Comparison of ENCODE assay signal across 21 cellular contexts in genomic region chr3:178735032-178735674, GRCh38.
DNase-seq lines count a peak whose midpoint lies in the region; TF ChIP-seq lines count a peak whose summit lies in the region.
"Had no signal": no experiment of that assay in that cellular context is flagged by ENCODE, and none has a peak within 500 bp of the region (broad histone marks: within the 10 kb centered on the region; RNA-seq: fewer than 3 reads in every experiment).

No MANE protein-coding gene starts in this region.

- peak overlapping the region; percentile 53 for H4K8ac ChIP-seq in trophoblast cell (ENCODE audit: low read depth, low read length)

- peak overlapping the region; percentile 38 to 66 (median 62) for H3K27ac ChIP-seq in esophagus muscularis mucosa (replicated peaks in 1 of 4)
- peak overlapping the region; percentile 18 to 79 for H3K27ac ChIP-seq in right atrium auricular region
- H3K27ac ChIP-seq in trophoblast cell (ENCODE audit: low read depth, low read length), result peak overlapping the region; percentile 67
- no peak overlapping the region for H3K27ac ChIP-seq in brain microvascular endothelial cell
- H3K27ac ChIP-seq: A549, PC-9 had no signal

- no peak overlapping the region for H3K4me2 ChIP-seq in trophoblast cell (ENCODE audit: low read length)
- H3K4me2 ChIP-seq: A549, PC-9 had no signal

- in situ Hi-C loops in brain microvascular endothelial cell (cut with HindIII; ENCODE audit: low pct_ligation_motif_present, low sequenced_read_pairs), result no loop called here

- H3K4me1 ChIP-seq in esophagus muscularis mucosa (peaks cover 3 to 26% (median 17%) of the 10 kb centered on the region in 4 donors), right atrium auricular region (peaks cover 0 to 12% of the 10 kb centered on the region in 2 donors), trophoblast cell (ENCODE audit: control insufficient read depth in 1 of 2, insufficient read depth in 2 of 2, low read length in 2 of 2) (peaks cover 2 to 3% of the 10 kb centered on the region in 2 experiments)
- H3K4me1 ChIP-seq: A549, BE2C had no signal

- no peak for TF ChIP-seq POLR2A in esophagus muscularis mucosa (IDR thresholded peaks at IDR 0.05; ENCODE audit: low read depth)

- H3K9me3 ChIP-seq in esophagus muscularis mucosa (no peaks in the 10 kb centered on the region), right atrium auricular region (no peaks in the 10 kb centered on the region), trophoblast cell (ENCODE audit: insufficient read depth, low read depth, low read length) (no peaks in the 10 kb centered on the region)
- H3K9me3 ChIP-seq: A549, BE2C had no signal

- no peak overlapping the region for H3K4me3 ChIP-seq in esophagus muscularis mucosa
- no peak overlapping the region for H3K4me3 ChIP-seq in right atrium auricular region
- no peak overlapping the region for H3K4me3 ChIP-seq in trophoblast cell (ENCODE audit: low read depth, low read length)
- no peak overlapping the region for H3K4me3 ChIP-seq in brain microvascular endothelial cell (ENCODE audit: low read depth, low read length)
- H3K4me3 ChIP-seq: A549, PC-9 had no signal

- H4K91ac ChIP-seq in trophoblast cell (ENCODE audit: low read depth, low read length), result peak overlapping the region; percentile 79

- H3K36me3 ChIP-seq in esophagus muscularis mucosa, result no peaks in the 10 kb centered on the region
- H3K36me3 ChIP-seq in right atrium auricular region, result no peaks in the 10 kb centered on the region
- H3K36me3 ChIP-seq in trophoblast cell (ENCODE audit: control insufficient read depth in 1 of 2, insufficient read depth in 2 of 2, low read length in 2 of 2), result no peaks in the 10 kb centered on the region
- no peaks in the 10 kb centered on the region for H3K36me3 ChIP-seq in brain microvascular endothelial cell (replicated peaks)
- H3K36me3 ChIP-seq: BE2C had no signal

- H3K18ac ChIP-seq in trophoblast cell (ENCODE audit: low read length), result no peak overlapping the region

- H2BK12ac ChIP-seq in trophoblast cell (ENCODE audit: low read length), result peak overlapping the region; percentile 93

- H2AFZ ChIP-seq in trophoblast cell (ENCODE audit: insufficient read depth, low read length, poor library complexity), result no peak overlapping the region
- H2AFZ ChIP-seq: PC-9 had no signal

- DNase-seq in NCI-H69 (lab: John Stamatoyannopoulos, UW) (peak; percentile 51), esophagus muscularis mucosa (ENCODE audit: extremely low spot score) (no peak), right atrium auricular region (ENCODE audit: low spot score) (no peak), trophoblast cell (no peak), GOT3 (lab: John Stamatoyannopoulos, UW) (no peak), brain microvascular endothelial cell (no peak), AG08396 (ENCODE audit: low spot score) (no peak)
- DNase-seq in activated CD8-positive, alpha-beta memory T cell treated with anti-CD3 and anti-CD28 coated beads, Interleukin-2, amount 50 U/mL, for 4 hours, result no peak
- DNase-seq: BE2C, EL, GF-D8, KG1, NCI-H1105, NCI-H146, NCI-H2029, NCI-H2171, NCI-H526 treated with DMSO at 0.1 percent for 48 hours, PC-9, RPMI8226, SIG-M5 had no signal

- H3K79me1 ChIP-seq in trophoblast cell (ENCODE audit: low read length), result peaks cover 5% of the 10 kb centered on the region

- no peak for TF ChIP-seq EP300 in esophagus muscularis mucosa (IDR thresholded peaks at IDR 0.05)

- peak overlapping the region; percentile 59 for H2AK5ac ChIP-seq in trophoblast cell (ENCODE audit: low read length)

- no peak overlapping the region for H3K23ac ChIP-seq in trophoblast cell (ENCODE audit: low read length)

- no peak for TF ChIP-seq CTCF in esophagus muscularis mucosa (IDR thresholded peaks at IDR 0.05)
- TF ChIP-seq CTCF in right atrium auricular region (IDR thresholded peaks at IDR 0.05), result no peak
- no peak for TF ChIP-seq CTCF in brain microvascular endothelial cell (IDR thresholded peaks at IDR 0.05; ENCODE audit: low read depth, low read length, missing control alignments)

- H3K4ac ChIP-seq in trophoblast cell (ENCODE audit: low read depth, low read length), result no peak overlapping the region

- peak overlapping the region; percentile 36 for H4K12ac ChIP-seq in trophoblast cell (ENCODE audit: low read depth, low read length)

- WGBS in esophagus muscularis mucosa, result 42% methylated on average over 4 of the region's 4 CpGs
- WGBS in trophoblast cell (ENCODE audit: extremely low coverage, insufficient coverage, insufficient read length), result no CpG with 5 or more reads among the region's 4 CpGs

- peak overlapping the region; percentile 52 for H3K9ac ChIP-seq in trophoblast cell (ENCODE audit: low read length)

- H3K27me3 ChIP-seq in esophagus muscularis mucosa (no peaks in the 10 kb centered on the region), right atrium auricular region (no peaks in the 10 kb centered on the region), trophoblast cell (ENCODE audit: insufficient read depth, low read length) (no peaks in the 10 kb centered on the region), brain microvascular endothelial cell (replicated peaks) (no peaks in the 10 kb centered on the region)
- H3K27me3 ChIP-seq: BE2C had no signal

- peak overlapping the region; percentile 92 for H2BK120ac ChIP-seq in trophoblast cell (ENCODE audit: insufficient read depth, low read length, poor library complexity)

- peak overlapping the region; percentile 60 for H3K14ac ChIP-seq in trophoblast cell (ENCODE audit: low read length)

- no peaks in the 10 kb centered on the region for H3K79me2 ChIP-seq in trophoblast cell (ENCODE audit: control insufficient read depth, insufficient read depth, low read length, poor library complexity)

- peak overlapping the region; percentile 66 for H2BK5ac ChIP-seq in trophoblast cell (ENCODE audit: low read depth, low read length, poor library complexity)

- intact Hi-C loops in esophagus muscularis mucosa (cut with DNase I), result no loop called here
